Comparison of ENCODE assay signal across 18 cellular contexts in genomic region chr21:14942801-14943490, GRCh38.
DNase-seq lines count a peak whose midpoint lies in the region; ATAC-seq, FAIRE-seq and TF ChIP-seq lines count a peak whose summit lies in the region.
"Had no signal": no experiment of that assay in that cellular context is flagged by ENCODE, and none has a peak within 500 bp of the region (broad histone marks: within the 10 kb centered on the region; RNA-seq: fewer than 3 reads in every experiment).

No MANE protein-coding gene starts in this region.

- no peak for TF ChIP-seq CTCF in brain microvascular endothelial cell (IDR thresholded peaks at IDR 0.05; ENCODE audit: low read depth, low read length, missing control alignments)
- no peak for TF ChIP-seq CTCF in right lobe of liver (IDR thresholded peaks at IDR 0.05)
- no peak for TF ChIP-seq CTCF in GM10266 (IDR thresholded peaks at IDR 0.05; ENCODE audit: control insufficient read depth, insufficient read depth, low read depth, missing control alignments)

- no peak for TF ChIP-seq POLR2A in right lobe of liver (IDR thresholded peaks at IDR 0.05)

- intact Hi-C loops in right lobe of liver (cut with DNase I) = no loop called here

- H3K4me3 ChIP-seq in brain microvascular endothelial cell (ENCODE audit: low read depth, low read length) (no peak overlapping the region), right lobe of liver (no peak overlapping the region)
- H3K4me3 ChIP-seq: SK-N-MC had no signal

- peak; percentile 88 to 94 (median 93) for ATAC-seq in right lobe of liver

- FAIRE-seq in frontal cortex (lab: Jason Lieb, UNC) = no peak
- FAIRE-seq: GM12891 had no signal

- in situ Hi-C loops in Caki2 (cut with HindIII; ENCODE audit: low pct_unique_long_range_greater_than_20kb, low sequenced_read_pairs) (no loop called here), brain microvascular endothelial cell (cut with HindIII; ENCODE audit: low pct_ligation_motif_present, low sequenced_read_pairs) (no loop called here)

- 27% methylated on average over 2 of the region's 2 CpGs for WGBS in right lobe of liver (ENCODE audit: insufficient coverage, low coverage, low lambda C conversion rate, missing lambda C conversion rate)

- DNase-seq in Caki2 (ENCODE audit: low read depth) (peak; percentile 55), NCI-H1092 (lab: John Stamatoyannopoulos, UW) (peak; percentile 37), brain microvascular endothelial cell (peak; percentile 45), right lobe of liver (no peak), GM10266 (ENCODE audit: extremely low spot score) (no peak), frontal cortex (ENCODE audit: low spot score in 2 of 2) (no peak)
- DNase-seq in activated T-cell treated with anti-CD3 and anti-CD28 coated beads, Interleukin-2, amount 50 U/mL, for 1 hour = no peak
- DNase-seq in activated CD4-positive, alpha-beta T cell treated with anti-CD3 and anti-CD28 coated beads for 4 hours = no peak
- DNase-seq: activated CD8-positive, alpha-beta memory T cell treated with anti-CD3 and anti-CD28 coated beads for 24 hours; activated effector memory CD4-positive, alpha-beta T cell treated with Interleukin-2 at 50 U/mL for 16 hours; aorta; BE2C; NCI-H2081; posterior cingulate gyrus; stimulated activated CD4-positive, alpha-beta T cell treated with anti-CD3 and anti-CD28 coated beads, Interleukin-15, amount 100 ng/mL, for 24 hours; substantia nigra had no signal

- H3K4me1 ChIP-seq in right lobe of liver = peaks cover 0 to 19% (median 6%) of the 10 kb centered on the region in 4 donors
- H3K4me1 ChIP-seq: BE2C had no signal

- no peaks in the 10 kb centered on the region for H3K9me3 ChIP-seq in right lobe of liver
- H3K9me3 ChIP-seq: BE2C had no signal

- H3K27me3 ChIP-seq in brain microvascular endothelial cell (replicated peaks) (no peaks in the 10 kb centered on the region), right lobe of liver (no peaks in the 10 kb centered on the region)
- H3K27me3 ChIP-seq: BE2C had no signal

- H3K27ac ChIP-seq in brain microvascular endothelial cell (peak overlapping the region; percentile 21), right lobe of liver (peak overlapping the region in 1 of 3 donors; percentile 17)
- H3K27ac ChIP-seq: SK-N-MC had no signal

- H3K36me3 ChIP-seq in brain microvascular endothelial cell (replicated peaks) = no peaks in the 10 kb centered on the region
- H3K36me3 ChIP-seq in right lobe of liver = no peaks in the 10 kb centered on the region
- H3K36me3 ChIP-seq: BE2C had no signal

Comparison
In these comparisons a context has a peak if more than half of its experiments do, and no peak if none do; other contexts are left out.
1. DNase-seq: peak in Caki2 (single experiment), NCI-H1092 (single experiment) and brain microvascular endothelial cell (single experiment); none in right lobe of liver (0 of 3), activated T-cell treated with anti-CD3 and anti-CD28 coated beads, Interleukin-2, amount 50 U/mL, for 1 hour (single experiment), GM10266 (single experiment), frontal cortex (0 of 2) and activated CD4-positive, alpha-beta T cell treated with anti-CD3 and anti-CD28 coated beads for 4 hours (0 of 2).